In the genomic region with DNA sequence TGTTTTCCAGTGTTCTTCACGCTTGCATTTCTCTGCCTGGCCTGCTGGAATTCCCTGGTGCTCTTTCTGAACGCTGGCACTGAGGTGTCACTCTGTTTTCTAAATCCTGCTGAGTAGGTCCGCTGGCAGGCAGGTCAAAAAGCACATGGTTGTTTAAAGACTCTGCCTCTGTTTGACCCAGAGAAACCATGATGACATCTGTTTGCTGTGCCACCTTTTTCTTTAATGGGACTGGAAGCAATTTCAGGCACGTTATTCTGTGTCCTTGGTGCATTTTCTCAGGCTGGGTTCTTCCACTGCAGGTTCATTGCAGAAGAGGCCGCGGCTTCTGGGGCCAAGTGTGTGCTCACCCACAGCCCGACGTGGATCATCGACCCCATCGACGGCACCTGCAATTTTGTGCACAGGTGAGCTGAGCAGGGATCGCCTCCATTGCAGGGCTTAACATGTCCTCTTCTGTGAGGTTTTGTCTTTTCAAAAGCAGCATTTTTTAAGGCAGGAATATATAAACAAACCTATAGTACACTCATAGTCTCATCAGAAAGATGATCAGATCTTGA, we compare ENCODE assay signal across 25 cellular contexts.
"Had no signal": no experiment of that assay in that cellular context is flagged by ENCODE, and none has a peak within 500 bp of the region (broad histone marks: within the 10 kb centered on the region; RNA-seq: fewer than 3 reads in every experiment).

No MANE protein-coding gene starts in this region.

- DNase-seq: activated CD4-positive, CD25-positive, alpha-beta regulatory T cell treated with anti-CD3 and anti-CD28 coated beads, Interleukin-2, amount 50 U/mL, for 72 hours; activated gamma-delta T cell; activated naive CD4-positive, alpha-beta T cell treated with anti-CD3 and anti-CD28 coated beads, Interleukin-2, amount 50 U/mL, for 16 hours; activated naive CD8-positive, alpha-beta T cell treated with anti-CD3 and anti-CD28 coated beads, Interleukin-2, amount 50 U/mL, for 24 hours; activated T-cell treated with anti-CD3 and anti-CD28 coated beads, Interleukin-2, amount 50 U/mL, for 72 hours; effector CD8-positive, alpha-beta T cell; head of caudate nucleus; naive thymus-derived CD8-positive, alpha-beta T cell; psoas muscle; SHP77; stimulated activated CD4-positive, alpha-beta T cell treated with anti-CD3 and anti-CD28 coated beads, Interleukin-1b, Interleukin-23, amount 100 ng/mL, for 48 hours; stimulated activated naive CD8-positive, alpha-beta T cell treated with anti-CD3 and anti-CD28 coated beads, Interleukin-15, amount 100 ng/mL, for 72 hours; SW 1271; T-helper 2 cell had no signal

- H3K4me3 Mint-ChIP-seq: activated naive CD8-positive, alpha-beta T cell treated with anti-CD3 and anti-CD28 coated beads, Interleukin-2, amount 50 U/mL, for 24 hours; activated T-cell treated with anti-CD3 and anti-CD28 coated beads, Interleukin-2, amount 50 U/mL, for 72 hours; dendritic cell treated with granulocyte-macrophage colony-stimulating factor and Interleukin-4, amounts not matched to agents 40 ng/mL and 50 ng/mL, for 4 days; naive thymus-derived CD8-positive, alpha-beta T cell; stimulated activated effector memory CD8-positive, alpha-beta T cell treated with anti-CD3 and anti-CD28 coated beads, Interleukin-12 subunit alpha, Interleukin-12 subunit beta, amount 100 ng/mL, for 72 hours; stimulated activated naive CD8-positive, alpha-beta T cell treated with anti-CD3 and anti-CD28 coated beads, Interleukin-15, amount 100 ng/mL, for 72 hours; type B pancreatic cell had no signal

- H3K9me3 Mint-ChIP-seq: activated naive CD8-positive, alpha-beta T cell treated with anti-CD3 and anti-CD28 coated beads, Interleukin-2, amount 50 U/mL, for 24 hours; activated T-cell treated with anti-CD3 and anti-CD28 coated beads, Interleukin-2, amount 50 U/mL, for 72 hours; dendritic cell treated with granulocyte-macrophage colony-stimulating factor and Interleukin-4, amounts not matched to agents 40 ng/mL and 50 ng/mL, for 4 days; naive thymus-derived CD8-positive, alpha-beta T cell; stimulated activated effector memory CD8-positive, alpha-beta T cell treated with anti-CD3 and anti-CD28 coated beads, Interleukin-12 subunit alpha, Interleukin-12 subunit beta, amount 100 ng/mL, for 72 hours; stimulated activated naive CD8-positive, alpha-beta T cell treated with anti-CD3 and anti-CD28 coated beads, Interleukin-15, amount 100 ng/mL, for 72 hours; type B pancreatic cell had no signal

- H3K27me3 Mint-ChIP-seq: activated naive CD8-positive, alpha-beta T cell treated with anti-CD3 and anti-CD28 coated beads, Interleukin-2, amount 50 U/mL, for 24 hours; dendritic cell treated with granulocyte-macrophage colony-stimulating factor and Interleukin-4, amounts not matched to agents 40 ng/mL and 50 ng/mL, for 4 days; naive thymus-derived CD8-positive, alpha-beta T cell; stimulated activated naive CD8-positive, alpha-beta T cell treated with anti-CD3 and anti-CD28 coated beads, Interleukin-15, amount 100 ng/mL, for 72 hours; type B pancreatic cell had no signal

- H3K36me3 Mint-ChIP-seq: naive thymus-derived CD8-positive, alpha-beta T cell; stimulated activated effector memory CD8-positive, alpha-beta T cell treated with anti-CD3 and anti-CD28 coated beads, Interleukin-12 subunit alpha, Interleukin-12 subunit beta, amount 100 ng/mL, for 72 hours had no signal

- H3K27ac Mint-ChIP-seq: activated naive CD8-positive, alpha-beta T cell treated with anti-CD3 and anti-CD28 coated beads, Interleukin-2, amount 50 U/mL, for 24 hours; activated T-cell treated with anti-CD3 and anti-CD28 coated beads, Interleukin-2, amount 50 U/mL, for 72 hours; stimulated activated effector memory CD8-positive, alpha-beta T cell treated with anti-CD3 and anti-CD28 coated beads, Interleukin-12 subunit alpha, Interleukin-12 subunit beta, amount 100 ng/mL, for 72 hours; stimulated activated naive CD8-positive, alpha-beta T cell treated with anti-CD3 and anti-CD28 coated beads, Interleukin-15, amount 100 ng/mL, for 72 hours; type B pancreatic cell had no signal

- H3K36me3 ChIP-seq: cardiac muscle cell had no signal

- FAIRE-seq: endothelial cell of umbilical vein, keratinocyte had no signal

- H3K27me3 ChIP-seq: cardiac muscle cell, esophagus muscularis mucosa, gastroesophageal sphincter, right atrium auricular region had no signal

- H3K27ac ChIP-seq: cardiac muscle cell, esophagus muscularis mucosa, gastroesophageal sphincter, psoas muscle, right atrium auricular region, VCaP had no signal

- H3K9me3 ChIP-seq: esophagus muscularis mucosa, gastroesophageal sphincter, psoas muscle, right atrium auricular region had no signal

- H3K4me3 ChIP-seq: cardiac muscle cell, esophagus muscularis mucosa, gastroesophageal sphincter, lung, psoas muscle, right atrium auricular region had no signal

- H3K4me1 Mint-ChIP-seq: activated naive CD8-positive, alpha-beta T cell treated with anti-CD3 and anti-CD28 coated beads, Interleukin-2, amount 50 U/mL, for 24 hours; naive thymus-derived CD8-positive, alpha-beta T cell; stimulated activated effector memory CD8-positive, alpha-beta T cell treated with anti-CD3 and anti-CD28 coated beads, Interleukin-12 subunit alpha, Interleukin-12 subunit beta, amount 100 ng/mL, for 72 hours; stimulated activated naive CD8-positive, alpha-beta T cell treated with anti-CD3 and anti-CD28 coated beads, Interleukin-15, amount 100 ng/mL, for 72 hours had no signal
